Comparison of ENCODE assay signal across 1 cellular context in genomic region chr1:47207811-47208373, GRCh38.
TF ChIP-seq lines count a peak whose summit lies in the region.

No MANE protein-coding gene starts in this region.

TF ChIP-seq in WTC11, 78 proteins besides CTCF, POLR2A, EP300 and RAD21 (continued from another document):
- TF ChIP-seq HMGA2 (CRISPR knock-in tag; IDR thresholded peaks at IDR 0.05) (no peak), ZNF232 (CRISPR knock-in tag; IDR thresholded peaks at IDR 0.05) (no peak), ATF6 (CRISPR knock-in tag; IDR thresholded peaks at IDR 0.05) (no peak), ZNF416 (CRISPR knock-in tag; IDR thresholded peaks at IDR 0.05) (no peak), ZNF671 (CRISPR knock-in tag; IDR thresholded peaks at IDR 0.05) (no peak), FOXK1 (CRISPR knock-in tag; IDR thresholded peaks at IDR 0.05) (no peak), IRF2 (CRISPR knock-in tag; IDR thresholded peaks at IDR 0.05; ENCODE audit: borderline replicate concordance, low read depth) (no peak), ZNF138 (CRISPR knock-in tag; conservative IDR thresholded peaks at IDR 0.05) (no peak)
TF ChIP-seq in WTC11: peak in this region for 0.
